ENCODE assay signal across 1 cellular context in the genomic region with DNA sequence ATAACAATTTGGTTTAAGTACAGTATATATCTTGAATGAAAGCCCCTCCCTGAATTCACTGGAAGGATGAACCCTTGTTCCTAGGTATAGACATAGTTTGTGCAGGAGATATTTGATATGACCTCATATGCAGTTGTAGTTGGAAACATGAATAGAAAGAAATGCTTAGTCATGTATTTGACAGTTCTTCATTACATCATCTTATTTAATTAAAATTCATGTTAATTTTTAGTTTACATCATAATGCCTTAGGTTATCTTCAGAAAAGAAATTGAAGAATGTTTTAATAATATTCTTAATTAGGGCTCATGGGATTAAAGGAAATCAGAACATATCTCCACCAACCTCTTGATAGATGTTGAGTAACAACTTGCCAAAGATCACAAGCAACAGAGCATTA.
TF ChIP-seq lines count a peak whose summit lies in the region.

No MANE protein-coding gene starts in this region.

TF ChIP-seq in K562, 482 proteins besides CTCF, POLR2A, EP300 and RAD21 (continued from another document and continues in another):
- TF ChIP-seq, protein P1, sequence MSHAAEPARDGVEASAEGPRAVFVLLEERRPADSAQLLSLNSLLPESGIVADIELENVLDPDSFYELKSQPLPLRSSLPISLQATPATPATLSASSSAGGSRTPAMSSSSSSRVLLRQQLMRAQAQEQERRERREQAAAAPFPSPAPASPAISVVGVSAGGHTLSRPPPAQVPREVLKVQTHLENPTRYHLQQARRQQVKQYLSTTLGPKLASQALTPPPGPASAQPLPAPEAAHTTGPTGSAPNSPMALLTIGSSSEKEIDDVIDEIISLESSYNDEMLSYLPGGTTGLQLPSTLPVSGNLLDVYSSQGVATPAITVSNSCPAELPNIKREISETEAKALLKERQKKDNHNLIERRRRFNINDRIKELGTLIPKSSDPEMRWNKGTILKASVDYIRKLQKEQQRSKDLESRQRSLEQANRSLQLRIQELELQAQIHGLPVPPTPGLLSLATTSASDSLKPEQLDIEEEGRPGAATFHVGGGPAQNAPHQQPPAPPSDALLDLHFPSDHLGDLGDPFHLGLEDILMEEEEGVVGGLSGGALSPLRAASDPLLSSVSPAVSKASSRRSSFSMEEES (CRISPR knock-in tag; IDR thresholded peaks at IDR 0.05) = no peak
- TF ChIP-seq, protein P2, sequence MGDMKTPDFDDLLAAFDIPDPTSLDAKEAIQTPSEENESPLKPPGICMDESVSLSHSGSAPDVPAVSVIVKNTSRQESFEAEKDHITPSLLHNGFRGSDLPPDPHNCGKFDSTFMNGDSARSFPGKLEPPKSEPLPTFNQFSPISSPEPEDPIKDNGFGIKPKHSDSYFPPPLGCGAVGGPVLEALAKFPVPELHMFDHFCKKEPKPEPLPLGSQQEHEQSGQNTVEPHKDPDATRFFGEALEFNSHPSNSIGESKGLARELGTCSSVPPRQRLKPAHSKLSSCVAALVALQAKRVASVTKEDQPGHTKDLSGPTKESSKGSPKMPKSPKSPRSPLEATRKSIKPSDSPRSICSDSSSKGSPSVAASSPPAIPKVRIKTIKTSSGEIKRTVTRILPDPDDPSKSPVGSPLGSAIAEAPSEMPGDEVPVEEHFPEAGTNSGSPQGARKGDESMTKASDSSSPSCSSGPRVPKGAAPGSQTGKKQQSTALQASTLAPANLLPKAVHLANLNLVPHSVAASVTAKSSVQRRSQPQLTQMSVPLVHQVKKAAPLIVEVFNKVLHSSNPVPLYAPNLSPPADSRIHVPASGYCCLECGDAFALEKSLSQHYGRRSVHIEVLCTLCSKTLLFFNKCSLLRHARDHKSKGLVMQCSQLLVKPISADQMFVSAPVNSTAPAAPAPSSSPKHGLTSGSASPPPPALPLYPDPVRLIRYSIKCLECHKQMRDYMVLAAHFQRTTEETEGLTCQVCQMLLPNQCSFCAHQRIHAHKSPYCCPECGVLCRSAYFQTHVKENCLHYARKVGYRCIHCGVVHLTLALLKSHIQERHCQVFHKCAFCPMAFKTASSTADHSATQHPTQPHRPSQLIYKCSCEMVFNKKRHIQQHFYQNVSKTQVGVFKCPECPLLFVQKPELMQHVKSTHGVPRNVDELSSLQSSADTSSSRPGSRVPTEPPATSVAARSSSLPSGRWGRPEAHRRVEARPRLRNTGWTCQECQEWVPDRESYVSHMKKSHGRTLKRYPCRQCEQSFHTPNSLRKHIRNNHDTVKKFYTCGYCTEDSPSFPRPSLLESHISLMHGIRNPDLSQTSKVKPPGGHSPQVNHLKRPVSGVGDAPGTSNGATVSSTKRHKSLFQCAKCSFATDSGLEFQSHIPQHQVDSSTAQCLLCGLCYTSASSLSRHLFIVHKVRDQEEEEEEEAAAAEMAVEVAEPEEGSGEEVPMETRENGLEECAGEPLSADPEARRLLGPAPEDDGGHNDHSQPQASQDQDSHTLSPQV (IDR thresholded peaks at IDR 0.05) = 0 out of 2 replicates have a peak, but pooled peaks have one; percentile 14
- TF ChIP-seq HNRNPUL1 (IDR thresholded peaks at IDR 0.05; ENCODE audit: low read length) = no peak
- TF ChIP-seq, protein P3, sequence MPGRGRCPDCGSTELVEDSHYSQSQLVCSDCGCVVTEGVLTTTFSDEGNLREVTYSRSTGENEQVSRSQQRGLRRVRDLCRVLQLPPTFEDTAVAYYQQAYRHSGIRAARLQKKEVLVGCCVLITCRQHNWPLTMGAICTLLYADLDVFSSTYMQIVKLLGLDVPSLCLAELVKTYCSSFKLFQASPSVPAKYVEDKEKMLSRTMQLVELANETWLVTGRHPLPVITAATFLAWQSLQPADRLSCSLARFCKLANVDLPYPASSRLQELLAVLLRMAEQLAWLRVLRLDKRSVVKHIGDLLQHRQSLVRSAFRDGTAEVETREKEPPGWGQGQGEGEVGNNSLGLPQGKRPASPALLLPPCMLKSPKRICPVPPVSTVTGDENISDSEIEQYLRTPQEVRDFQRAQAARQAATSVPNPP (IDR thresholded peaks at IDR 0.05; ENCODE audit: borderline replicate concordance, insufficient read depth, insufficient read length) = no peak
- TF ChIP-seq RCOR1 (IDR thresholded peaks at IDR 0.05; ENCODE audit: borderline replicate concordance in 1 of 2, low read depth in 2 of 2, low read length in 2 of 2) = no peak
- TF ChIP-seq ZNF583 (CRISPR knock-in tag; IDR thresholded peaks at IDR 0.05) = no peak
- no peak for TF ChIP-seq COPS2 (conservative IDR thresholded peaks at IDR 0.05)
- peak; percentile 72 for TF ChIP-seq CEBPB (tag; IDR thresholded peaks at IDR 0.05)
- no peak for TF ChIP-seq NFIC (IDR thresholded peaks at IDR 0.05)
- TF ChIP-seq, protein P4, sequence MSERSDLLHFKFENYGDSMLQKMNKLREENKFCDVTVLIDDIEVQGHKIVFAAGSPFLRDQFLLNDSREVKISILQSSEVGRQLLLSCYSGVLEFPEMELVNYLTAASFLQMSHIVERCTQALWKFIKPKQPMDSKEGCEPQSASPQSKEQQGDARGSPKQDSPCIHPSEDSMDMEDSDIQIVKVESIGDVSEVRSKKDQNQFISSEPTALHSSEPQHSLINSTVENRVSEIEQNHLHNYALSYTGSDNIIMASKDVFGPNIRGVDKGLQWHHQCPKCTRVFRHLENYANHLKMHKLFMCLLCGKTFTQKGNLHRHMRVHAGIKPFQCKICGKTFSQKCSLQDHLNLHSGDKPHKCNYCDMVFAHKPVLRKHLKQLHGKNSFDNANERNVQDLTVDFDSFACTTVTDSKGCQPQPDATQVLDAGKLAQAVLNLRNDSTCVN (CRISPR knock-in tag; IDR thresholded peaks at IDR 0.05) = no peak
- peak; percentile 94 for TF ChIP-seq C11orf30 (IDR thresholded peaks at IDR 0.05; ENCODE audit: low read depth)
- no peak for TF ChIP-seq BCOR (IDR thresholded peaks at IDR 0.05)
- TF ChIP-seq NCOA6 (IDR thresholded peaks at IDR 0.05) = no peak
- no peak for TF ChIP-seq ZNF146 (CRISPR knock-in tag; IDR thresholded peaks at IDR 0.05; ENCODE audit: unreplicated experiment)
- TF ChIP-seq GATAD2A (IDR thresholded peaks at IDR 0.05) = no peak
- TF ChIP-seq ERF (CRISPR knock-in tag; IDR thresholded peaks at IDR 0.05) = no peak
- TF ChIP-seq, protein P5, sequence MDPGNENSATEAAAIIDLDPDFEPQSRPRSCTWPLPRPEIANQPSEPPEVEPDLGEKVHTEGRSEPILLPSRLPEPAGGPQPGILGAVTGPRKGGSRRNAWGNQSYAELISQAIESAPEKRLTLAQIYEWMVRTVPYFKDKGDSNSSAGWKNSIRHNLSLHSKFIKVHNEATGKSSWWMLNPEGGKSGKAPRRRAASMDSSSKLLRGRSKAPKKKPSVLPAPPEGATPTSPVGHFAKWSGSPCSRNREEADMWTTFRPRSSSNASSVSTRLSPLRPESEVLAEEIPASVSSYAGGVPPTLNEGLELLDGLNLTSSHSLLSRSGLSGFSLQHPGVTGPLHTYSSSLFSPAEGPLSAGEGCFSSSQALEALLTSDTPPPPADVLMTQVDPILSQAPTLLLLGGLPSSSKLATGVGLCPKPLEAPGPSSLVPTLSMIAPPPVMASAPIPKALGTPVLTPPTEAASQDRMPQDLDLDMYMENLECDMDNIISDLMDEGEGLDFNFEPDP (CRISPR knock-in tag; IDR thresholded peaks at IDR 0.05) = no peak
- peak; percentile 69 for TF ChIP-seq NFE2L1 (tag; IDR thresholded peaks at IDR 0.05; ENCODE audit: borderline replicate concordance, low read depth)
- TF ChIP-seq KLF10 (CRISPR knock-in tag; IDR thresholded peaks at IDR 0.05) = no peak
- TF ChIP-seq BRF1 (IDR thresholded peaks at IDR 0.05; ENCODE audit: borderline replicate concordance, extremely low read depth, insufficient read length) = no peak
- TF ChIP-seq, protein P6, sequence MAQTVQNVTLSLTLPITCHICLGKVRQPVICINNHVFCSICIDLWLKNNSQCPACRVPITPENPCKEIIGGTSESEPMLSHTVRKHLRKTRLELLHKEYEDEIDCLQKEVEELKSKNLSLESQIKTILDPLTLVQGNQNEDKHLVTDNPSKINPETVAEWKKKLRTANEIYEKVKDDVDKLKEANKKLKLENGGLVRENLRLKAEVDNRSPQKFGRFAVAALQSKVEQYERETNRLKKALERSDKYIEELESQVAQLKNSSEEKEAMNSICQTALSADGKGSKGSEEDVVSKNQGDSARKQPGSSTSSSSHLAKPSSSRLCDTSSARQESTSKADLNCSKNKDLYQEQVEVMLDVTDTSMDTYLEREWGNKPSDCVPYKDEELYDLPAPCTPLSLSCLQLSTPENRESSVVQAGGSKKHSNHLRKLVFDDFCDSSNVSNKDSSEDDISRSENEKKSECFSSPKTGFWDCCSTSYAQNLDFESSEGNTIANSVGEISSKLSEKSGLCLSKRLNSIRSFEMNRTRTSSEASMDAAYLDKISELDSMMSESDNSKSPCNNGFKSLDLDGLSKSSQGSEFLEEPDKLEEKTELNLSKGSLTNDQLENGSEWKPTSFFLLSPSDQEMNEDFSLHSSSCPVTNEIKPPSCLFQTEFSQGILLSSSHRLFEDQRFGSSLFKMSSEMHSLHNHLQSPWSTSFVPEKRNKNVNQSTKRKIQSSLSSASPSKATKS (CRISPR knock-in tag; IDR thresholded peaks at IDR 0.05) = no peak
- TF ChIP-seq EWSR1 (IDR thresholded peaks at IDR 0.05; ENCODE audit: borderline replicate concordance, low read depth, partially characterized antibody) = no peak
- TF ChIP-seq, protein P7, sequence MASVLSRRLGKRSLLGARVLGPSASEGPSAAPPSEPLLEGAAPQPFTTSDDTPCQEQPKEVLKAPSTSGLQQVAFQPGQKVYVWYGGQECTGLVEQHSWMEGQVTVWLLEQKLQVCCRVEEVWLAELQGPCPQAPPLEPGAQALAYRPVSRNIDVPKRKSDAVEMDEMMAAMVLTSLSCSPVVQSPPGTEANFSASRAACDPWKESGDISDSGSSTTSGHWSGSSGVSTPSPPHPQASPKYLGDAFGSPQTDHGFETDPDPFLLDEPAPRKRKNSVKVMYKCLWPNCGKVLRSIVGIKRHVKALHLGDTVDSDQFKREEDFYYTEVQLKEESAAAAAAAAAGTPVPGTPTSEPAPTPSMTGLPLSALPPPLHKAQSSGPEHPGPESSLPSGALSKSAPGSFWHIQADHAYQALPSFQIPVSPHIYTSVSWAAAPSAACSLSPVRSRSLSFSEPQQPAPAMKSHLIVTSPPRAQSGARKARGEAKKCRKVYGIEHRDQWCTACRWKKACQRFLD (CRISPR knock-in tag; IDR thresholded peaks at IDR 0.05) = no peak
- no peak for TF ChIP-seq SP2 (IDR thresholded peaks at IDR 0.05; ENCODE audit: extremely low read depth, low read depth, low read length, poor library complexity, severe bottlenecking)
- TF ChIP-seq SMAD3 (CRISPR knock-in tag; conservative IDR thresholded peaks at IDR 0.05) = no peak
- no peak for TF ChIP-seq HLTF (IDR thresholded peaks at IDR 0.05)
- no peak for TF ChIP-seq SAFB2 (IDR thresholded peaks at IDR 0.05; ENCODE audit: borderline replicate concordance, low read depth, low read length, severe bottlenecking)
- TF ChIP-seq, protein P8, sequence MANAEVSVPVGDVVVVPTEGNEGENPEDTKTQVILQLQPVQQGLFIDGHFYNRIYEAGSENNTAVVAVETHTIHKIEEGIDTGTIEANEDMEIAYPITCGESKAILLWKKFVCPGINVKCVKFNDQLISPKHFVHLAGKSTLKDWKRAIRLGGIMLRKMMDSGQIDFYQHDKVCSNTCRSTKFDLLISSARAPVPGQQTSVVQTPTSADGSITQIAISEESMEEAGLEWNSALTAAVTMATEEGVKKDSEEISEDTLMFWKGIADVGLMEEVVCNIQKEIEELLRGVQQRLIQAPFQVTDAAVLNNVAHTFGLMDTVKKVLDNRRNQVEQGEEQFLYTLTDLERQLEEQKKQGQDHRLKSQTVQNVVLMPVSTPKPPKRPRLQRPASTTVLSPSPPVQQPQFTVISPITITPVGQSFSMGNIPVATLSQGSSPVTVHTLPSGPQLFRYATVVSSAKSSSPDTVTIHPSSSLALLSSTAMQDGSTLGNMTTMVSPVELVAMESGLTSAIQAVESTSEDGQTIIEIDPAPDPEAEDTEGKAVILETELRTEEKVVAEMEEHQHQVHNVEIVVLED (CRISPR knock-in tag; IDR thresholded peaks at IDR 0.05) = no peak
- TF ChIP-seq ZBTB1 (CRISPR knock-in tag; IDR thresholded peaks at IDR 0.05; ENCODE audit: borderline replicate concordance, low read depth) = no peak
- TF ChIP-seq E2F3 (CRISPR knock-in tag; IDR thresholded peaks at IDR 0.05) = no peak
- TF ChIP-seq TAF15 (IDR thresholded peaks at IDR 0.05; ENCODE audit: low read depth, low read length) = no peak
- TF ChIP-seq GABPB2 (CRISPR knock-in tag; conservative IDR thresholded peaks at IDR 0.05) = no peak
- TF ChIP-seq FOXA3 (CRISPR knock-in tag; conservative IDR thresholded peaks at IDR 0.05 in 1 of 2, IDR thresholded peaks at IDR 0.05 in 1 of 2) = no peak
- no peak for TF ChIP-seq ZNF184 (CRISPR knock-in tag; IDR thresholded peaks at IDR 0.05)
- peak; percentile 80; the same call in 1 of the 2 replicates for TF ChIP-seq MAFK (IDR thresholded peaks at IDR 0.05; ENCODE audit: low read length)
- TF ChIP-seq RFX5 (IDR thresholded peaks at IDR 0.05; ENCODE audit: low read depth, low read length) = no peak
- no peak for TF ChIP-seq CHD4 (IDR thresholded peaks at IDR 0.05; ENCODE audit: insufficient read depth, insufficient replicate concordance, low read depth, low read length, poor library complexity, severe bottlenecking)
- TF ChIP-seq RBFOX2 (IDR thresholded peaks at IDR 0.05; ENCODE audit: low read depth, low read length) = no peak
- no peak for TF ChIP-seq HCFC1 (IDR thresholded peaks at IDR 0.05; ENCODE audit: low read depth, low read length)
- no peak for TF ChIP-seq ZNF764 (CRISPR knock-in tag; IDR thresholded peaks at IDR 0.05; ENCODE audit: low read depth)
- TF ChIP-seq MXI1 (IDR thresholded peaks at IDR 0.05; ENCODE audit: low read depth, low read length) = no peak
- TF ChIP-seq CBX2 (IDR thresholded peaks at IDR 0.05; ENCODE audit: insufficient read depth, low read length, poor library complexity, severe bottlenecking) = no peak
- TF ChIP-seq, protein P9, sequence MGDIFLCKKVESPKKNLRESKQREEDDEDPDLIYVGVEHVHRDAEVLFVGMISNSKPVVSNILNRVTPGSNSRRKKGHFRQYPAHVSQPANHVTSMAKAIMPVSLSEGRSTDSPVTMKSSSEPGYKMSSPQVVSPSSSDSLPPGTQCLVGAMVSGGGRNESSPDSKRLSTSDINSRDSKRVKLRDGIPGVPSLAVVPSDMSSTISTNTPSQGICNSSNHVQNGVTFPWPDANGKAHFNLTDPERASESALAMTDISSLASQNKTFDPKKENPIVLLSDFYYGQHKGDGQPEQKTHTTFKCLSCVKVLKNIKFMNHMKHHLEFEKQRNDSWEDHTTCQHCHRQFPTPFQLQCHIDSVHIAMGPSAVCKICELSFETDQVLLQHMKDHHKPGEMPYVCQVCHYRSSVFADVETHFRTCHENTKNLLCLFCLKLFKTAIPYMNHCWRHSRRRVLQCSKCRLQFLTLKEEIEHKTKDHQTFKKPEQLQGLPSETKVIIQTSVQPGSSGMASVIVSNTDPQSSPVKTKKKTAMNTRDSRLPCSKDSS (IDR thresholded peaks at IDR 0.05; ENCODE audit: low read depth, partially characterized antibody) = no peak
- peak; percentile 95 for TF ChIP-seq ZNF316 (IDR thresholded peaks at IDR 0.05)
- no peak for TF ChIP-seq ZNF41 (CRISPR knock-in tag; conservative IDR thresholded peaks at IDR 0.05)
- no peak for TF ChIP-seq ZNF561 (CRISPR knock-in tag; conservative IDR thresholded peaks at IDR 0.05)
- TF ChIP-seq SAFB (IDR thresholded peaks at IDR 0.05; ENCODE audit: borderline replicate concordance, low read depth, low read length) = no peak
- TF ChIP-seq CAMTA2 (CRISPR knock-in tag; conservative IDR thresholded peaks at IDR 0.05) = no peak
- TF ChIP-seq MBD2 (IDR thresholded peaks at IDR 0.05; ENCODE audit: borderline replicate concordance, low read depth) = no peak
- no peak for TF ChIP-seq SMC3 (conservative IDR thresholded peaks at IDR 0.05; ENCODE audit: insufficient read depth, low read depth, low read length)
- no peak for TF ChIP-seq ZNF134 (CRISPR knock-in tag; conservative IDR thresholded peaks at IDR 0.05)
